In genomic region chr15:82749951-82750830, GRCh38 we compare ENCODE assay signal across 8 cellular contexts. TPM values are rescaled to one million over a fixed set of nuclear protein-coding genes. Genes with fewer than 3 reads are reported as not detected.
DNase-seq lines count a peak whose midpoint lies in the region; ATAC-seq and TF ChIP-seq lines count a peak whose summit lies in the region.

No MANE protein-coding gene starts in this region.

- ATAC-seq in CD4-positive, alpha-beta T cell (ENCODE audit: poor library complexity): peak; percentile 93
- peak; percentile 91 for ATAC-seq in GM19452 (IDR thresholded peaks at IDR 0.05; ENCODE audit: unreplicated experiment)

- peak overlapping the region; percentile 84 to 91 for H3K9ac ChIP-seq in duodenal mucosa (ENCODE audit: low read depth in 1 of 2, low read length in 2 of 2)

- POLR2A ChIA-PET in CD4-positive, alpha-beta T cell (lab: Charles Lee): interaction anchor here (0.7 to 3.0 kb wide), 9 partner anchors 16 to 1451 kb away, joined by 3 to 51 read pairs (median 4); partner anchors contain the start of genes BTBD1, RAMAC, RPS17 and WHAMM
- POLR2A ChIA-PET in activated CD4-positive, alpha-beta memory T cell treated with anti-CD3 and anti-CD28 coated beads, Interleukin-2, amount 10 ng/mL, durations not matched to agents 7 days and 5 days (lab: Charles Lee): interaction anchor here (0.7 to 5.2 kb wide), 18 partner anchors 9 to 488 kb away, joined by 3 to 49 read pairs (median 4); partner anchors contain the start of genes C15orf40, EFL1, RAMAC and RPS17

- peaks cover 13 to 14% of the 10 kb centered on the region in 2 donors for H3K36me3 ChIP-seq in duodenal mucosa (ENCODE audit: control insufficient read depth in 1 of 2, insufficient read depth in 2 of 2, low read length in 2 of 2)

- H3K9me3 Mint-ChIP-seq in CD4-positive, alpha-beta T cell: no peaks in the 10 kb centered on the region
- H3K9me3 Mint-ChIP-seq in activated CD4-positive, alpha-beta memory T cell treated with anti-CD3 and anti-CD28 coated beads, Interleukin-2, amount 10 ng/mL, durations not matched to agents 7 days and 5 days: no peaks in the 10 kb centered on the region

- H3K36me3 Mint-ChIP-seq in CD4-positive, alpha-beta T cell (ENCODE audit: low read depth): peaks cover 49% of the 10 kb centered on the region
- H3K36me3 Mint-ChIP-seq in activated CD4-positive, alpha-beta memory T cell treated with anti-CD3 and anti-CD28 coated beads, Interleukin-2, amount 10 ng/mL, durations not matched to agents 7 days and 5 days (ENCODE audit: low read depth): peaks cover 28% of the 10 kb centered on the region

- H3K27me3 ChIP-seq in CD4-positive, alpha-beta T cell (ENCODE audit: control insufficient read depth, insufficient read depth, low read length): no peaks in the 10 kb centered on the region
- H3K27me3 ChIP-seq in duodenal mucosa (ENCODE audit: control insufficient read depth in 1 of 2, insufficient read depth in 2 of 2, low read length in 2 of 2): no peaks in the 10 kb centered on the region

- intact Hi-C loops in CD4-positive, alpha-beta T cell (cut with DNase I, micrococcal nuclease): loop anchor here (1.0 to 5.0 kb wide), 7 partner anchors 59 to 317 kb away; partner anchors contain the start of genes BTBD1 (in 1 of the 2), C15orf40 (in 1 of the 2), RAMAC (in 1 of the 2) and RPS17 (in 1 of the 2)
- intact Hi-C loops in lower leg skin (cut with DNase I; ENCODE audit: low total_unique reads): no loop called here

- H3K4me1 ChIP-seq in duodenal mucosa (ENCODE audit: control insufficient read depth in 1 of 2, insufficient read depth in 2 of 2, low read length in 2 of 2): peaks cover 17 to 20% of the 10 kb centered on the region in 2 donors

- H3K27ac Mint-ChIP-seq in CD4-positive, alpha-beta T cell: peak overlapping the region; percentile 85
- peak overlapping the region; percentile 92 for H3K27ac Mint-ChIP-seq in activated CD4-positive, alpha-beta memory T cell treated with anti-CD3 and anti-CD28 coated beads, Interleukin-2, amount 10 ng/mL, durations not matched to agents 7 days and 5 days

- peak; percentile 59 to 83 (median 76) for DNase-seq in CD4-positive, alpha-beta T cell
- DNase-seq in HK-2 (ENCODE audit: unreplicated experiment) (peak; percentile 85), NCI-H82 treated with DMSO at 0.1 percent for 48 hours (lab: John Stamatoyannopoulos, UW; ENCODE audit: unreplicated experiment) (peak; percentile 90), lower leg skin (ENCODE audit: low spot score in 2 of 2) (peak; percentile 90 to 97)
- DNase-seq in activated CD4-positive, alpha-beta memory T cell treated with anti-CD3 and anti-CD28 coated beads, Interleukin-2, amount 10 ng/mL, durations not matched to agents 7 days and 5 days: peak; percentile 86
- DNase-seq in stimulated activated CD4-positive, alpha-beta T cell treated with anti-CD3 and anti-CD28 coated beads, Interleukin-4, amount 100 ng/mL, for 4 hours: peak; percentile 79 to 87

- peak overlapping the region; percentile 98 to 100 for H3K4me3 ChIP-seq in duodenal mucosa (ENCODE audit: low read depth in 1 of 2, low read length in 2 of 2)
- H3K4me3 ChIP-seq in lower leg skin (ENCODE audit: low read depth, poor library complexity, severe bottlenecking): peak overlapping the region; percentile 55

- H3K27me3 Mint-ChIP-seq in CD4-positive, alpha-beta T cell: no peaks in the 10 kb centered on the region
- no peaks in the 10 kb centered on the region for H3K27me3 Mint-ChIP-seq in activated CD4-positive, alpha-beta memory T cell treated with anti-CD3 and anti-CD28 coated beads, Interleukin-2, amount 10 ng/mL, durations not matched to agents 7 days and 5 days

- CTCF ChIA-PET in CD4-positive, alpha-beta T cell (lab: Charles Lee): interaction anchor here (0.6 to 2.0 kb wide), 6 partner anchors 58 to 1445 kb away, joined by 3 to 9 read pairs (median 6); partner anchors contain the start of gene C15orf40
- CTCF ChIA-PET in activated CD4-positive, alpha-beta memory T cell treated with anti-CD3 and anti-CD28 coated beads, Interleukin-2, amount 10 ng/mL, durations not matched to agents 7 days and 5 days (lab: Charles Lee): interaction anchor here (0.6 to 2.1 kb wide), 14 partner anchors 11 to 498 kb away, joined by 3 to 14 read pairs (median 3); partner anchors contain the start of gene RPS17

- H3K4me3 Mint-ChIP-seq in CD4-positive, alpha-beta T cell: peak overlapping the region; percentile 99
- peak overlapping the region; percentile 96 for H3K4me3 Mint-ChIP-seq in activated CD4-positive, alpha-beta memory T cell treated with anti-CD3 and anti-CD28 coated beads, Interleukin-2, amount 10 ng/mL, durations not matched to agents 7 days and 5 days

- no peak for TF ChIP-seq POLR2A in lower leg skin (IDR thresholded peaks at IDR 0.05)

- TF ChIP-seq CTCF in CD4-positive, alpha-beta T cell (IDR thresholded peaks at IDR 0.05): no peak
- TF ChIP-seq CTCF in lower leg skin (IDR thresholded peaks at IDR 0.05): no peak

- WGBS in lower leg skin, 2 donors: 0 to 1% methylated on average over 47 of the region's 47 CpGs

- no peaks in the 10 kb centered on the region for H3K9me3 ChIP-seq in CD4-positive, alpha-beta T cell (ENCODE audit: control insufficient read depth, low read length)
- H3K9me3 ChIP-seq in duodenal mucosa (ENCODE audit: control insufficient read depth in 1 of 2, low read length in 2 of 2): no peaks in the 10 kb centered on the region

- H3K27ac ChIP-seq in CD4-positive, alpha-beta T cell (ENCODE audit: low read depth, low read length): peak overlapping the region; percentile 62
- H3K27ac ChIP-seq in duodenal mucosa (ENCODE audit: low read depth, low read length): peak overlapping the region; percentile 74

- peaks cover 57% of the 10 kb centered on the region for H3K4me1 Mint-ChIP-seq in CD4-positive, alpha-beta T cell (ENCODE audit: low read depth)
- peaks cover 43% of the 10 kb centered on the region for H3K4me1 Mint-ChIP-seq in activated CD4-positive, alpha-beta memory T cell treated with anti-CD3 and anti-CD28 coated beads, Interleukin-2, amount 10 ng/mL, durations not matched to agents 7 days and 5 days

RNA-seq across cellular contexts. Expression of gene AP3B2, which starts 40.5 kb away (rescaled TPM):
- under 1 TPM; 0.25 to 0.98 TPM for total RNA-seq in CD4-positive, alpha-beta T cell
- not detected for total RNA-seq in activated CD4-positive, alpha-beta memory T cell treated with anti-CD3 and anti-CD28 coated beads, Interleukin-2, amount 10 ng/mL, durations not matched to agents 7 days and 5 days
- total RNA-seq in lower leg skin: 1 to 10 TPM; 1.3 to 6.2 (median 2.4) TPM

RNA-seq across cellular contexts. Expression of gene FSD2, which starts 55.7 kb away (rescaled TPM):
- total RNA-seq in CD4-positive, alpha-beta T cell: not detected
- not detected for total RNA-seq in activated CD4-positive, alpha-beta memory T cell treated with anti-CD3 and anti-CD28 coated beads, Interleukin-2, amount 10 ng/mL, durations not matched to agents 7 days and 5 days
- total RNA-seq in lower leg skin: under 1 TPM in 1 of 4 donors, not detected in 3; 0.19 TPM

RNA-seq across cellular contexts. Expression of gene WHAMM, which starts 59.2 kb away (rescaled TPM):
- total RNA-seq in CD4-positive, alpha-beta T cell: 10 to 100 TPM; 86.4 to 87.7 TPM
- 10 to 100 TPM; 11.1 to 13.7 TPM for total RNA-seq in activated CD4-positive, alpha-beta memory T cell treated with anti-CD3 and anti-CD28 coated beads, Interleukin-2, amount 10 ng/mL, durations not matched to agents 7 days and 5 days
- total RNA-seq in lower leg skin: 10 to 100 TPM; 11.0 to 20.0 (median 11.4) TPM

Comparison
In these comparisons a context has a peak if more than half of its experiments do, and no peak if none do; other contexts are left out.
1. Peak in every context shown above with its lines: DNase-seq, ATAC-seq, H3K4me3 ChIP-seq and H3K27ac ChIP-seq.
2. RNA of gene WHAMM, which starts 59.2 kb away (total RNA-seq): 86.4 to 87.7 TPM in CD4-positive, alpha-beta T cell; 11.1 to 13.7 TPM in activated CD4-positive, alpha-beta memory T cell treated with anti-CD3 and anti-CD28 coated beads, Interleukin-2, amount 10 ng/mL, durations not matched to agents 7 days and 5 days and 11.0 to 20.0 TPM in lower leg skin; every median in the first group is over 4 times any median in the second.